18 cellular contexts compared by ENCODE assay signal in the genomic region with DNA sequence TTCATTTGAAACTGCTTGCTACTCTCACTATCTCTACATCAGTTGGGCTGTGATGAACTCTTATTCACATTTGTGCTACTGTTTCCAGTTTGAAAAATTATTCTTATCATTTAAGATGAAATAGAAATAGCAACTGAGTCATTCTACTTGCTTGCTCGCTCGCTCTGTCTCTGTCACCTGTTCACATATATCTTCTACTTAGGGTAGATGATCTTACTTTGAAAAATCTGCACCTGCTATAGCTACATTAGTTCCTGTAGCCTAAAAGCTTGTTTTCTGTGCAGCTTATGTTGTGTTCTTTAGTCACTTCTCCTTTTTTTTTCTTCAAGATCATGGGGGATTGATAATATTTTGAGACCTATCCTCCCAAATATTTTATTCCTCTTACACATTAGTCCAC.
"Had no signal": no experiment of that assay in that cellular context is flagged by ENCODE, and none has a peak within 500 bp of the region (broad histone marks: within the 10 kb centered on the region; RNA-seq: fewer than 3 reads in every experiment).

No MANE protein-coding gene starts in this region.

- H3K4me1 ChIP-seq: gastroesophageal sphincter, left ventricle myocardium inferior, pancreas had no signal

- H3K36me3 Mint-ChIP-seq: activated naive CD8-positive, alpha-beta T cell; brain had no signal

- H3K27ac Mint-ChIP-seq: activated naive CD8-positive, alpha-beta T cell; brain; stimulated activated naive CD8-positive, alpha-beta T cell treated with anti-CD3 and anti-CD28 coated beads, Interleukin-15, amount 100 ng/mL, for 72 hours had no signal

- H3K4me3 Mint-ChIP-seq: activated naive CD8-positive, alpha-beta T cell; brain; central memory CD8-positive, alpha-beta T cell; stimulated activated naive CD8-positive, alpha-beta T cell treated with anti-CD3 and anti-CD28 coated beads, Interleukin-15, amount 100 ng/mL, for 72 hours had no signal

- H3K9me3 Mint-ChIP-seq: brain; central memory CD8-positive, alpha-beta T cell; stimulated activated naive CD8-positive, alpha-beta T cell treated with anti-CD3 and anti-CD28 coated beads, Interleukin-15, amount 100 ng/mL, for 72 hours had no signal

- H3K36me3 ChIP-seq: gastroesophageal sphincter, left ventricle myocardium inferior, pancreas had no signal

- FAIRE-seq: keratinocyte had no signal

- H3K27me3 Mint-ChIP-seq: activated naive CD8-positive, alpha-beta T cell; central memory CD8-positive, alpha-beta T cell; stimulated activated naive CD8-positive, alpha-beta T cell treated with anti-CD3 and anti-CD28 coated beads, Interleukin-15, amount 100 ng/mL, for 72 hours had no signal

- ATAC-seq: gastroesophageal sphincter; pancreas; stimulated activated naive CD8-positive, alpha-beta T cell treated with anti-CD3 and anti-CD28 coated beads, Interleukin-15, amount 100 ng/mL, for 72 hours had no signal

- H3K27ac ChIP-seq: epithelial cell of prostate, gastroesophageal sphincter, left ventricle myocardium inferior, pancreas had no signal

- H3K9me3 ChIP-seq: gastroesophageal sphincter, left ventricle myocardium inferior, pancreas had no signal

- H3K4me3 ChIP-seq: gastroesophageal sphincter, left ventricle myocardium inferior, pancreas had no signal

- DNase-seq: activated CD4-positive, alpha-beta T cell treated with anti-CD3 and anti-CD28 coated beads, Interleukin-2, amount 50 U/mL, for 1 hour; activated CD4-positive, CD25-positive, alpha-beta regulatory T cell; activated effector memory CD4-positive, alpha-beta T cell treated with Interleukin-2 at 50 U/mL for 16 hours; amygdala; cortex of kidney; effector memory CD4-positive, alpha-beta T cell; left ventricle myocardium inferior; mesendoderm; pancreas; stimulated activated CD4-positive, alpha-beta T cell treated with anti-CD3 and anti-CD28 coated beads, Interleukin-15, amount 100 ng/mL, for 24 hours; stimulated activated CD4-positive, alpha-beta T cell treated with anti-CD3 and anti-CD28 coated beads, Interleukin-4, amount 100 ng/mL, for 24 hours; stimulated activated naive CD8-positive, alpha-beta T cell treated with anti-CD3 and anti-CD28 coated beads, Interleukin-15, amount 100 ng/mL, for 72 hours had no signal

- H3K4me1 Mint-ChIP-seq: central memory CD8-positive, alpha-beta T cell; stimulated activated naive CD8-positive, alpha-beta T cell treated with anti-CD3 and anti-CD28 coated beads, Interleukin-15, amount 100 ng/mL, for 72 hours had no signal

- H3K27me3 ChIP-seq: gastroesophageal sphincter had no signal
